Comparison of ENCODE assay signal across 18 cellular contexts in genomic region chr13:71252191-71252704, GRCh38.
A peak's percentile ranks its signal among the peaks of the same experiment; 100 is the strongest.
DNase-seq lines count a peak whose midpoint lies in the region; ATAC-seq, FAIRE-seq and TF ChIP-seq lines count a peak whose summit lies in the region.
"Had no signal": no experiment of that assay in that cellular context is flagged by ENCODE, and none has a peak within 500 bp of the region (broad histone marks: within the 10 kb centered on the region; RNA-seq: fewer than 3 reads in every experiment).

No MANE protein-coding gene starts in this region.

- no peak for TF ChIP-seq RAD21 in GM12878 (IDR thresholded peaks at IDR 0.05; ENCODE audit: insufficient read depth, low read depth, low read length)

- H3K36me3 Mint-ChIP-seq in CD4-positive, alpha-beta memory T cell = no peaks in the 10 kb centered on the region
- H3K36me3 Mint-ChIP-seq in naive thymus-derived CD8-positive, alpha-beta T cell = no peaks in the 10 kb centered on the region
- no peaks in the 10 kb centered on the region for H3K36me3 Mint-ChIP-seq in HFFc6 (ENCODE audit: low read depth)
- H3K36me3 Mint-ChIP-seq: activated naive CD4-positive, alpha-beta T cell treated with anti-CD3 and anti-CD28 coated beads, Interleukin-2, amount 50 U/mL, for 72 hours had no signal

- H3K9me3 ChIP-seq in GM12878 (replicated peaks; ENCODE audit: control insufficient read depth, insufficient read depth, low read length) = no peaks in the 10 kb centered on the region
- no peaks in the 10 kb centered on the region for H3K9me3 ChIP-seq in CD4-positive, alpha-beta memory T cell (ENCODE audit: control insufficient read depth in 1 of 2, low read length in 2 of 2)
- H3K9me3 ChIP-seq: body of pancreas, esophagus muscularis mucosa had no signal

- no peak overlapping the region for H3K4me2 ChIP-seq in GM12878 (ENCODE audit: control insufficient read depth, insufficient read depth)

- H3K9ac ChIP-seq in GM12878 (ENCODE audit: control insufficient read depth, insufficient read depth, low read length) = no peak overlapping the region

- no peak overlapping the region for H3K4me3 Mint-ChIP-seq in CD4-positive, alpha-beta memory T cell
- H3K4me3 Mint-ChIP-seq in naive thymus-derived CD8-positive, alpha-beta T cell = no peak overlapping the region
- no peak overlapping the region for H3K4me3 Mint-ChIP-seq in HFFc6

- ATAC-seq in GM12878 (peak; percentile 49), left colon (peak; percentile 42)
- ATAC-seq in naive thymus-derived CD8-positive, alpha-beta T cell = no peak
- ATAC-seq: activated naive CD4-positive, alpha-beta T cell treated with anti-CD3 and anti-CD28 coated beads, Interleukin-2, amount 50 U/mL, for 72 hours; body of pancreas; HCT116 had no signal

- RAD21 ChIA-PET in GM12878 (lab: Charles Lee; ENCODE audit: unreplicated experiment) = interaction anchor here (1.3 kb wide), 1 partner anchor 11 kb away, joined by 4 read pairs; no protein-coding TSS in a partner anchor

- intact Hi-C loops in GM12878 (cut with micrococcal nuclease; ENCODE audit: unreplicated experiment) = no loop called here
- intact Hi-C loops in left colon (cut with DNase I, micrococcal nuclease) = no loop called here
- intact Hi-C loops in CD4-positive, alpha-beta memory T cell (cut with micrococcal nuclease) = no loop called here

- TF ChIP-seq POLR2A in GM12878 (IDR thresholded peaks at IDR 0.05; ENCODE audit: low read depth, low read length) = no peak

- H3K4me1 Mint-ChIP-seq in CD4-positive, alpha-beta memory T cell = no peaks in the 10 kb centered on the region
- H3K4me1 Mint-ChIP-seq in naive thymus-derived CD8-positive, alpha-beta T cell = peaks cover 0 to 2% (median 0%) of the 10 kb centered on the region in 4 donors
- H3K4me1 Mint-ChIP-seq in HFFc6 (ENCODE audit: low read depth) = no peaks in the 10 kb centered on the region

- peak; percentile 1 for DNase-seq in A172 (ENCODE audit: low spot score)
- DNase-seq in HT-29 (ENCODE audit: low spot score) = peak; percentile 50
- no peak for DNase-seq in GM12878 (ENCODE audit: low read depth, low spot score)
- no peak for DNase-seq in left colon
- DNase-seq in CD4-positive, alpha-beta memory T cell = no peak
- DNase-seq in hippocampal formation (lab: John Stamatoyannopoulos, UW) = no peak
- DNase-seq in naive thymus-derived CD8-positive, alpha-beta T cell = no peak
- no peak for DNase-seq in HFFc6
- DNase-seq: activated CD4-positive, alpha-beta T cell treated with anti-CD3 and anti-CD28 coated beads, Interleukin-2, amount 50 U/mL, for 48 hours; activated T-cell treated with anti-CD3 and anti-CD28 coated beads, Interleukin-2, amount 50 U/mL, for 1 hour; body of pancreas; DND-41; kidney glomerular epithelial cell; NCI-H1092 had no signal

- no peaks in the 10 kb centered on the region for H4K20me1 ChIP-seq in GM12878 (ENCODE audit: control insufficient read depth, insufficient read depth)

- no peak for TF ChIP-seq EP300 in GM12878 (IDR thresholded peaks at IDR 0.05; ENCODE audit: borderline replicate concordance in 1 of 2, control insufficient read depth in 1 of 2, low read depth in 2 of 2, low read length in 2 of 2)

- no peaks in the 10 kb centered on the region; a peak in 1 of 4 replicates for H3K27me3 ChIP-seq in GM12878 (replicated peaks in 1 of 2; ENCODE audit: control insufficient read depth in 2 of 2, insufficient read depth in 2 of 2, low read length in 1 of 2)
- no peaks in the 10 kb centered on the region for H3K27me3 ChIP-seq in CD4-positive, alpha-beta memory T cell (ENCODE audit: insufficient read depth, low read length)
- H3K27me3 ChIP-seq: body of pancreas, esophagus muscularis mucosa had no signal

- H3K36me3 ChIP-seq in GM12878 (ENCODE audit: control insufficient read depth in 2 of 2, insufficient read depth in 2 of 2, low read length in 1 of 2) = no peaks in the 10 kb centered on the region
- H3K36me3 ChIP-seq in CD4-positive, alpha-beta memory T cell (ENCODE audit: insufficient read depth, low read length) = no peaks in the 10 kb centered on the region
- H3K36me3 ChIP-seq: esophagus muscularis mucosa had no signal

- peaks cover 0 to 5% (median 0%) of the 10 kb centered on the region in 8 donors for H3K9me3 Mint-ChIP-seq in CD4-positive, alpha-beta memory T cell
- H3K9me3 Mint-ChIP-seq in naive thymus-derived CD8-positive, alpha-beta T cell = no peaks in the 10 kb centered on the region
- peaks cover 43% of the 10 kb centered on the region for H3K9me3 Mint-ChIP-seq in HFFc6
- H3K9me3 Mint-ChIP-seq: activated naive CD4-positive, alpha-beta T cell treated with anti-CD3 and anti-CD28 coated beads, Interleukin-2, amount 50 U/mL, for 72 hours had no signal

- in situ Hi-C loops in GM12878 (cut with MboI) = no loop called here

- H3K4me1 ChIP-seq in GM12878 (ENCODE audit: control insufficient read depth, insufficient read depth, low read length) = no peaks in the 10 kb centered on the region
- H3K4me1 ChIP-seq in CD4-positive, alpha-beta memory T cell (ENCODE audit: insufficient read depth, low read length) = no peaks in the 10 kb centered on the region
- H3K4me1 ChIP-seq: body of pancreas, esophagus muscularis mucosa had no signal

- SMC1A ChIA-PET in GM12878 (lab: Charles Lee; ENCODE audit: uncharacterized antibody, unreplicated experiment) = interaction anchor here (1.5 kb wide), 1 partner anchor 23 kb away, joined by 5 read pairs; no protein-coding TSS in a partner anchor

- H3K27ac Mint-ChIP-seq in CD4-positive, alpha-beta memory T cell = no peak overlapping the region
- no peak overlapping the region for H3K27ac Mint-ChIP-seq in naive thymus-derived CD8-positive, alpha-beta T cell
- H3K27ac Mint-ChIP-seq in HFFc6 = no peak overlapping the region
- H3K27ac Mint-ChIP-seq: activated naive CD4-positive, alpha-beta T cell treated with anti-CD3 and anti-CD28 coated beads, Interleukin-2, amount 50 U/mL, for 72 hours had no signal

- H3K27me3 Mint-ChIP-seq in CD4-positive, alpha-beta memory T cell = peaks cover 0 to 3% of the 10 kb centered on the region in 2 donors
- peaks cover 0 to 4% (median 0%) of the 10 kb centered on the region in 5 donors for H3K27me3 Mint-ChIP-seq in naive thymus-derived CD8-positive, alpha-beta T cell
- H3K27me3 Mint-ChIP-seq in HFFc6 (ENCODE audit: insufficient read depth) = no peaks in the 10 kb centered on the region; the same call in 1 of the 2 replicates

- no peaks in the 10 kb centered on the region for H3K79me2 ChIP-seq in GM12878 (ENCODE audit: control insufficient read depth, insufficient read depth, low read length)

- FAIRE-seq in GM12878 (lab: Jason Lieb, UNC) = no peak
- FAIRE-seq: GM19239 had no signal

- POLR2A ChIA-PET in GM12878 (lab: Charles Lee) = no interaction called here
- POLR2A ChIA-PET in CD4-positive, alpha-beta memory T cell (lab: Charles Lee; ENCODE audit: partially characterized antibody) = no interaction called here
- POLR2A ChIA-PET in naive thymus-derived CD8-positive, alpha-beta T cell (lab: Charles Lee) = no interaction called here

- TF ChIP-seq CTCF in GM12878 (IDR thresholded peaks at IDR 0.05 in 2 of 3, conservative IDR thresholded peaks at IDR 0.05 in 1 of 3; ENCODE audit: control insufficient read depth in 2 of 3, extremely low read depth in 1 of 3, insufficient read depth in 1 of 3, low read depth in 3 of 3, low read length in 3 of 3) (no peak), HFFc6 (IDR thresholded peaks at IDR 0.05) (no peak)

- no TSS peak for BruUV-seq in GM12878 (replicated peaks; lab: Mats Ljungman, UMichigan)

- no peak overlapping the region for H3K4me3 ChIP-seq in GM12878
- no peak overlapping the region for H3K4me3 ChIP-seq in CD4-positive, alpha-beta memory T cell (ENCODE audit: low read length in 2 of 2)
- H3K4me3 ChIP-seq: body of pancreas, esophagus muscularis mucosa had no signal

- CTCF ChIA-PET in GM12878 (lab: Yijun Ruan, JAX) = interaction anchor here (1.1 kb wide), 1 partner anchor 9 kb away, joined by 3 read pairs; no protein-coding TSS in a partner anchor
- CTCF ChIA-PET in CD4-positive, alpha-beta memory T cell (lab: Charles Lee; ENCODE audit: partially characterized antibody) = no interaction called here

- 0% methylated on average over 4 of the region's 4 CpGs for WGBS in GM12878 (ENCODE audit: insufficient coverage, insufficient replicate concordance, low lambda C conversion rate, missing lambda C conversion rate)

- H2AFZ ChIP-seq in GM12878 (ENCODE audit: control insufficient read depth, low read depth, low read length) = peak overlapping the region; percentile 26; the same call in 1 of the 2 replicates

- no peak overlapping the region for H3K27ac ChIP-seq in GM12878 (ENCODE audit: control insufficient read depth, insufficient read depth)
- no peak overlapping the region for H3K27ac ChIP-seq in CD4-positive, alpha-beta memory T cell (ENCODE audit: low read depth, low read length)
- H3K27ac ChIP-seq: body of pancreas, esophagus muscularis mucosa had no signal

TF ChIP-seq in GM12878, 131 proteins besides CTCF, POLR2A, EP300 and RAD21 (continues in another document):
- TF ChIP-seq YY1 (IDR thresholded peaks at IDR 0.05; ENCODE audit: low read depth, low read length) = no peak
- TF ChIP-seq ESRRA (IDR thresholded peaks at IDR 0.05; ENCODE audit: low read length) = no peak
- TF ChIP-seq NFYA (IDR thresholded peaks at IDR 0.05; ENCODE audit: borderline replicate concordance, low read depth, low read length) = no peak
- TF ChIP-seq RBBP5 (conservative IDR thresholded peaks at IDR 0.05) = no peak
- no peak for TF ChIP-seq POU2F2 (IDR thresholded peaks at IDR 0.05; ENCODE audit: borderline replicate concordance, low read depth, low read length)
- TF ChIP-seq ZNF622 (IDR thresholded peaks at IDR 0.05) = no peak
- no peak for TF ChIP-seq BCL11A (IDR thresholded peaks at IDR 0.05; ENCODE audit: low read depth, low read length)

Comparison
In these comparisons a context has a peak if more than half of its experiments do, and no peak if none do; other contexts are left out.
1. DNase-seq: peak in A172 (single experiment) and HT-29 (single experiment); none in GM12878 (single experiment), left colon (0 of 2), CD4-positive, alpha-beta memory T cell (0 of 5), hippocampal formation (0 of 2), naive thymus-derived CD8-positive, alpha-beta T cell (0 of 10) and HFFc6 (single experiment).
2. ATAC-seq: peak in GM12878 (single experiment) and left colon (single experiment); none in naive thymus-derived CD8-positive, alpha-beta T cell (0 of 2).